In the genomic region with DNA sequence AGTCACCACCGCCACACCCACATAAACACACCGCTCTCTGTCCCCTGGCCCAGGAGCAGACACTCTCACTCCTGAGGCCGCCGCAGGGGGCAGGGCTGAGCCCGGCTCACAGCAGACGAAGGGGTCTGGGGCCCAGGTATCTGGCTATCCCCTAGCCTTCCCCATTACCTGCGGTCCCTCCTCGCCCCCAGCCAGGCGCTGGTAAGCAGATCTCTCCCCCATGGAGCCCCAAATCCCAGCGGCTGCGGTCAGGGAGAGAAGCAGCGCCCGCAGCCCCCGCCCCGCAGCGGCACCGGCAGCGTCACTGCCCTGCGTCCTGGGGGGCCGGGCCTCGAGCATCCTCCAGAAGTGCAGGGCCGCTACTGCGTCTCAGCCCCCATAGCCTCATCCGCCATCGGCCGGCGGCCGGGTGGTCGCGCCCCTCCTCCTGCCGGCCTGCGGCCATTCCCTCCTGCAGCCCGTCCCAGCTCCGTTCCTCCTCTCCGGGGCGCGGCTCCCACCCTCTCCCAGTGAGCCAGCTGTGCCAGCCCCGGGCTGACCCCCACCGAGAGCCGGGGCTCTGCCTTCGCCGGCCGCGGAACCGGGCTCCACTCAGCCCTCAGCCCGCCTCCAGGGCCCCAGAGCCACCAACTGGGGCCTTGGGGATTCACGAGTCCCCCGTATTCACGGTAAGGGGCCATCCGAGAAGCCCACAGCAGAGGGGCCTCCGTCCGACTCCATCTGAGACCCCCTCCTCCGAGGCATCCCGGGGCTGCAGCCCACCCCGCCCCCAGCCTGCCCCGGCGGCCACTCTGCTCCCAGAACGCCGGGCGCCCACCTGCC, we compare ENCODE assay signal across 8 cellular contexts. TPM values are rescaled to one million over a fixed set of nuclear protein-coding genes. Genes with fewer than 3 reads are reported as not detected.
DNase-seq lines count a peak whose midpoint lies in the region; ATAC-seq lines count a peak whose summit lies in the region.

No MANE protein-coding gene starts in this region.

- POLR2A ChIA-PET in activated CD4-positive, alpha-beta memory T cell treated with anti-CD3 and anti-CD28 coated beads, Interleukin-2, amount 10 ng/mL, durations not matched to agents 7 days and 5 days (lab: Charles Lee) = interaction anchor here (0.7 to 6.1 kb wide), 9 partner anchors 12 to 353 kb away, joined by 3 to 180 read pairs (median 4); a partner anchor contains a TSS

- DNase-seq in Right ventricle myocardium inferior (ENCODE audit: missing footprints) = peak; percentile 82
- DNase-seq in cardiac septum (ENCODE audit: low spot score) = no peak
- peak; percentile 54 for DNase-seq in NCI-H446 treated with DMSO at 0.1 percent for 48 hours (lab: John Stamatoyannopoulos, UW)
- peak; percentile 73 for DNase-seq in activated CD4-positive, alpha-beta memory T cell treated with anti-CD3 and anti-CD28 coated beads, Interleukin-2, amount 10 ng/mL, durations not matched to agents 7 days and 5 days
- peak; percentile 61 to 71 (median 66) for DNase-seq in effector memory CD8-positive, alpha-beta T cell
- peak; percentile 37 for DNase-seq in mucosa of gallbladder (ENCODE audit: low spot score)
- DNase-seq in stimulated activated naive CD4-positive, alpha-beta T cell treated with Interleukin-2 at 50 U/mL for 16 hours (lab: John Stamatoyannopoulos, UW) = peak; percentile 71

- peak; percentile 29 for ATAC-seq in Right ventricle myocardium inferior
- peak; percentile 50 for ATAC-seq in HG02973 (IDR thresholded peaks at IDR 0.05; ENCODE audit: unreplicated experiment)
- peak; percentile 73 for ATAC-seq in effector memory CD8-positive, alpha-beta T cell (replicated peaks)

- no peaks in the 10 kb centered on the region for H3K27me3 Mint-ChIP-seq in activated CD4-positive, alpha-beta memory T cell treated with anti-CD3 and anti-CD28 coated beads, Interleukin-2, amount 10 ng/mL, durations not matched to agents 7 days and 5 days
- no peaks in the 10 kb centered on the region for H3K27me3 Mint-ChIP-seq in effector memory CD8-positive, alpha-beta T cell

- intact Hi-C loops in Right ventricle myocardium inferior (cut with DNase I) (loop anchor here (2.0 kb wide), 1 partner anchor 20 kb away; no protein-coding TSS in a partner anchor), cardiac septum (cut with DNase I) (loop anchor here (2.0 kb wide), 1 partner anchor 14 kb away; a partner anchor contains a TSS)

- CTCF ChIA-PET in activated CD4-positive, alpha-beta memory T cell treated with anti-CD3 and anti-CD28 coated beads, Interleukin-2, amount 10 ng/mL, durations not matched to agents 7 days and 5 days (lab: Charles Lee) = interaction anchor here (0.6 to 6.6 kb wide), 23 partner anchors 8 to 371 kb away, joined by 3 to 124 read pairs (median 4); a partner anchor contains a TSS

- peak overlapping the region; percentile 88 for H3K4me3 Mint-ChIP-seq in activated CD4-positive, alpha-beta memory T cell treated with anti-CD3 and anti-CD28 coated beads, Interleukin-2, amount 10 ng/mL, durations not matched to agents 7 days and 5 days
- H3K4me3 Mint-ChIP-seq in effector memory CD8-positive, alpha-beta T cell = peak overlapping the region; percentile 91 to 93

- peak overlapping the region; percentile 90 for H3K27ac Mint-ChIP-seq in activated CD4-positive, alpha-beta memory T cell treated with anti-CD3 and anti-CD28 coated beads, Interleukin-2, amount 10 ng/mL, durations not matched to agents 7 days and 5 days
- H3K27ac Mint-ChIP-seq in effector memory CD8-positive, alpha-beta T cell = peak overlapping the region; percentile 97 to 98

- no peaks in the 10 kb centered on the region for H3K9me3 Mint-ChIP-seq in activated CD4-positive, alpha-beta memory T cell treated with anti-CD3 and anti-CD28 coated beads, Interleukin-2, amount 10 ng/mL, durations not matched to agents 7 days and 5 days
- H3K9me3 Mint-ChIP-seq in effector memory CD8-positive, alpha-beta T cell = no peaks in the 10 kb centered on the region

- peaks cover 6% of the 10 kb centered on the region for H3K36me3 Mint-ChIP-seq in activated CD4-positive, alpha-beta memory T cell treated with anti-CD3 and anti-CD28 coated beads, Interleukin-2, amount 10 ng/mL, durations not matched to agents 7 days and 5 days (ENCODE audit: low read depth)
- peaks cover 12% of the 10 kb centered on the region for H3K36me3 Mint-ChIP-seq in effector memory CD8-positive, alpha-beta T cell (ENCODE audit: insufficient read depth)

- H3K4me1 Mint-ChIP-seq in activated CD4-positive, alpha-beta memory T cell treated with anti-CD3 and anti-CD28 coated beads, Interleukin-2, amount 10 ng/mL, durations not matched to agents 7 days and 5 days = peaks cover 46% of the 10 kb centered on the region
- peaks cover 38 to 41% of the 10 kb centered on the region in 2 donors for H3K4me1 Mint-ChIP-seq in effector memory CD8-positive, alpha-beta T cell (ENCODE audit: low read depth in 2 of 2)

RNA-seq across cellular contexts. Expression of a gene that starts 13.1 kb away (rescaled TPM):
- total RNA-seq in Right ventricle myocardium inferior (31.7 TPM), cardiac septum (48.3 TPM), mucosa of gallbladder (47.3 TPM)
- 100 to 1,000 TPM; 113 to 115 TPM for total RNA-seq in activated CD4-positive, alpha-beta memory T cell treated with anti-CD3 and anti-CD28 coated beads, Interleukin-2, amount 10 ng/mL, durations not matched to agents 7 days and 5 days
